In genomic region chr5:132459983-132460834, GRCh38 we compare ENCODE assay signal across 8 cellular contexts. TPM values are rescaled to one million over a fixed set of nuclear protein-coding genes. Genes with fewer than 3 reads are reported as not detected.
DNase-seq lines count a peak whose midpoint lies in the region; ATAC-seq and TF ChIP-seq lines count a peak whose summit lies in the region.

No MANE protein-coding gene starts in this region.

- intact Hi-C loops in Caco-2 (cut with micrococcal nuclease; ENCODE audit: unreplicated experiment), result no loop called here

- ATAC-seq in GM21528 (IDR thresholded peaks at IDR 0.05; ENCODE audit: low FRiP score, unreplicated experiment) (no peak), GM18868 (IDR thresholded peaks at IDR 0.05; ENCODE audit: unreplicated experiment) (no peak)

- H3K9me3 Mint-ChIP-seq in Caco-2 (ENCODE audit: unreplicated experiment), result no peaks in the 10 kb centered on the region

- no peak overlapping the region for H3K27ac Mint-ChIP-seq in Caco-2 (ENCODE audit: unreplicated experiment)

- POLR2A ChIA-PET in Caco-2 (lab: Charles Lee), result interaction anchor here (1.5 kb wide), 1 partner anchor 31 kb away, joined by 5 read pairs; no protein-coding TSS in a partner anchor

- H3K27me3 ChIP-seq in thymus (ENCODE audit: control insufficient read depth, insufficient read depth) (no peaks in the 10 kb centered on the region), Caco-2 (replicated peaks; ENCODE audit: control insufficient read depth, insufficient read depth, low read length) (no peaks in the 10 kb centered on the region)

- H3K4me3 Mint-ChIP-seq in Caco-2 (ENCODE audit: unreplicated experiment), result no peak overlapping the region

- peak overlapping the region; percentile 60 for H3K27ac ChIP-seq in thymus (ENCODE audit: low read depth)

- H3K36me3 Mint-ChIP-seq in Caco-2 (ENCODE audit: insufficient read depth, unreplicated experiment), result no peaks in the 10 kb centered on the region

- CTCF ChIA-PET in Caco-2 (lab: Charles Lee), result interaction anchor here (0.5 to 1.0 kb wide), 2 partner anchors 36 to 41 kb away, joined by 3 to 4 read pairs; no protein-coding TSS in a partner anchor

- H3K9me3 ChIP-seq in thymus (ENCODE audit: control insufficient read depth) (no peaks in the 10 kb centered on the region), Caco-2 (no peaks in the 10 kb centered on the region)

- no TSS peak for BruUV-seq in Caco-2 (replicated peaks; lab: Mats Ljungman, UMichigan)

- H3K27me3 Mint-ChIP-seq in Caco-2 (ENCODE audit: insufficient read depth, unreplicated experiment), result no peaks in the 10 kb centered on the region

- H3K4me3 ChIP-seq in fibroblast of the aortic adventitia (ENCODE audit: low read depth, low read length) (no peak overlapping the region), thymus (ENCODE audit: low read length) (no peak overlapping the region), Caco-2 (ENCODE audit: low read depth, low read length) (no peak overlapping the region)

- DNase-seq in activated effector memory CD4-positive, alpha-beta T cell treated with anti-CD3 and anti-CD28 coated beads, Interleukin-2, amount 50 U/mL, for 16 hours, result peak; percentile 61
- DNase-seq in activated effector memory CD4-positive, alpha-beta T cell treated with Interleukin-2 at 50 U/mL for 16 hours, result no peak
- DNase-seq in RPMI7951 (ENCODE audit: low read depth), result peak; percentile 67
- no peak for DNase-seq in fibroblast of the aortic adventitia (ENCODE audit: low read depth)
- no peak for DNase-seq in Caco-2

- TF ChIP-seq CTCF in fibroblast of the aortic adventitia (IDR thresholded peaks at IDR 0.05; ENCODE audit: insufficient read depth, low read length) (peak; percentile 12), Caco-2 (IDR thresholded peaks at IDR 0.05; ENCODE audit: insufficient read depth in 1 of 2, low read depth in 1 of 2, low read length in 1 of 2, severe bottlenecking in 1 of 2, unreplicated experiment in 1 of 2) (no peak)

- 66% methylated on average over 8 of the region's 8 CpGs for WGBS in thymus

- H3K4me1 Mint-ChIP-seq in Caco-2 (ENCODE audit: low read depth, unreplicated experiment), result peaks cover 8% of the 10 kb centered on the region

- H3K36me3 ChIP-seq in thymus (ENCODE audit: control insufficient read depth, insufficient read depth), result peaks cover 4% of the 10 kb centered on the region
- H3K36me3 ChIP-seq in Caco-2 (ENCODE audit: control insufficient read depth, insufficient read depth, low read length), result no peaks in the 10 kb centered on the region

- peaks cover 73% of the 10 kb centered on the region for H3K4me1 ChIP-seq in thymus (ENCODE audit: control insufficient read depth, insufficient read depth, low read length)
- peaks cover 24% of the 10 kb centered on the region for H3K4me1 ChIP-seq in Caco-2

RNA-seq across cellular contexts. Expression of gene IRF1, which starts 30.4 kb away (rescaled TPM):
- 34.1 and 42.1 TPM in 2 replicates for total RNA-seq in RPMI7951 (2014; rRNA removed; shearing (Covaris generic))
- total RNA-seq in fibroblast of the aortic adventitia (ENCODE audit: low replicate concordance) (17.1 and 24.6 TPM in 2 replicates), Caco-2 (2022) (16.0 and 16.8 TPM in 2 replicates)
- 47.7 TPM for polyA plus RNA-seq in thymus

Comparison
In these comparisons a context has a peak if more than half of its experiments do, and no peak if none do; other contexts are left out.
1. DNase-seq: peak in activated effector memory CD4-positive, alpha-beta T cell treated with anti-CD3 and anti-CD28 coated beads, Interleukin-2, amount 50 U/mL, for 16 hours (single experiment) and RPMI7951 (single experiment); none in activated effector memory CD4-positive, alpha-beta T cell treated with Interleukin-2 at 50 U/mL for 16 hours (single experiment), fibroblast of the aortic adventitia (single experiment) and Caco-2 (0 of 2).